In genomic region chr21:44020551-44020950, GRCh38 we compare ENCODE assay signal across 19 cellular contexts. TPM values are rescaled to one million over a fixed set of nuclear protein-coding genes. Genes with fewer than 3 reads are reported as not detected.
A peak's percentile ranks its signal among the peaks of the same experiment; 100 is the strongest.
DNase-seq lines count a peak whose midpoint lies in the region; ATAC-seq and TF ChIP-seq lines count a peak whose summit lies in the region.
"Had no signal": no experiment of that assay in that cellular context is flagged by ENCODE, and none has a peak within 500 bp of the region (broad histone marks: within the 10 kb centered on the region; RNA-seq: fewer than 3 reads in every experiment).

No MANE protein-coding gene starts in this region.

- peaks cover 11% of the 10 kb centered on the region; the same call in 1 of the 2 replicates for H4K20me1 ChIP-seq in Karpas-422 (ENCODE audit: insufficient read depth, low read depth, low read length)

- no peak overlapping the region for H3K4me3 ChIP-seq in heart right ventricle
- no peak overlapping the region for H3K4me3 ChIP-seq in effector memory CD4-positive, alpha-beta T cell (ENCODE audit: insufficient read depth, low read depth, low read length, poor library complexity, severe bottlenecking)
- H3K4me3 ChIP-seq in Karpas-422 (ENCODE audit: low read length): no peak overlapping the region
- H3K4me3 ChIP-seq: ascending aorta, GM12878 had no signal

- H3K27ac ChIP-seq in heart right ventricle (peak overlapping the region in 8 of 10 donors; percentile 0 to 72 (median 50)), Karpas-422 (ENCODE audit: low read length) (no peak overlapping the region)
- peak overlapping the region; percentile 54 for H3K27ac ChIP-seq in effector memory CD4-positive, alpha-beta T cell (ENCODE audit: insufficient read depth, low read length, poor library complexity, severe bottlenecking)
- H3K27ac ChIP-seq: ascending aorta had no signal

- WGBS in heart right ventricle, 2 donors: 74% methylated on average over 4 of the region's 4 CpGs

- no peaks in the 10 kb centered on the region for H3K9me2 ChIP-seq in Karpas-422 (replicated peaks; ENCODE audit: insufficient read depth, low read length)

- DNase-seq in heart right ventricle (no peak), Right ventricle myocardium inferior (ENCODE audit: missing footprints) (no peak), NCI-H82 treated with DMSO at 0.1 percent for 48 hours (lab: John Stamatoyannopoulos, UW; ENCODE audit: unreplicated experiment) (peak; percentile 77), Karpas-422 (no peak)
- DNase-seq in effector memory CD4-positive, alpha-beta T cell: no peak
- DNase-seq: Calu3; foreskin fibroblast; GDM1; left cardiac atrium; MV-4-11; NCI-H187 treated with DMSO at 0.1 percent for 48 hours; OCI-M1; stimulated activated CD4-positive, alpha-beta T cell treated with anti-CD3 and anti-CD28 coated beads, Interleukin-2, amount 100 ng/mL, for 24 hours had no signal

- peaks cover 11 to 88% (median 65%) of the 10 kb centered on the region in 9 donors for H3K4me1 ChIP-seq in heart right ventricle
- H3K4me1 ChIP-seq in effector memory CD4-positive, alpha-beta T cell (ENCODE audit: control insufficient read depth, insufficient read depth, low read length, poor library complexity, severe bottlenecking): peaks cover 44% of the 10 kb centered on the region
- H3K4me1 ChIP-seq in Karpas-422 (ENCODE audit: low read length): peaks cover 2% of the 10 kb centered on the region; the same call in 1 of the 2 replicates

- H3K79me2 ChIP-seq in Karpas-422 (ENCODE audit: low read length): peaks cover 100% of the 10 kb centered on the region

- intact Hi-C loops in heart right ventricle (cut with DNase I): no loop called here
- intact Hi-C loops in Right ventricle myocardium inferior (cut with DNase I): loop anchor here (2.0 kb wide), 1 partner anchor 16 kb away; no protein-coding TSS in a partner anchor

- H3K4me2 ChIP-seq in Karpas-422 (ENCODE audit: low read depth, low read length, poor library complexity, severe bottlenecking): no peak overlapping the region

- H3K9ac ChIP-seq in Karpas-422 (ENCODE audit: low read length): no peak overlapping the region

- no peaks in the 10 kb centered on the region for H3K27me3 Mint-ChIP-seq in stimulated activated memory B cell treated with anti-CD40 and anti-IgM and Interleukin-4, amounts not matched to agents 10 μg/mL and 1 μg/mL and 100 μg/mL, for 72 hours

- H3K4me1 Mint-ChIP-seq in stimulated activated memory B cell treated with anti-CD40 and anti-IgM and Interleukin-4, amounts not matched to agents 10 μg/mL and 1 μg/mL and 100 μg/mL, for 72 hours: peaks cover 92% of the 10 kb centered on the region

- no peak overlapping the region for H3K4me3 Mint-ChIP-seq in stimulated activated memory B cell treated with anti-CD40 and anti-IgM and Interleukin-4, amounts not matched to agents 10 μg/mL and 1 μg/mL and 100 μg/mL, for 72 hours

- H3K27ac Mint-ChIP-seq in stimulated activated memory B cell treated with anti-CD40 and anti-IgM and Interleukin-4, amounts not matched to agents 10 μg/mL and 1 μg/mL and 100 μg/mL, for 72 hours: peak overlapping the region; percentile 85

- H3K36me3 ChIP-seq in heart right ventricle: no peaks in the 10 kb centered on the region
- no peaks in the 10 kb centered on the region for H3K36me3 ChIP-seq in effector memory CD4-positive, alpha-beta T cell (ENCODE audit: control insufficient read depth, insufficient read depth, low read length)
- no peaks in the 10 kb centered on the region for H3K36me3 ChIP-seq in Karpas-422 (ENCODE audit: insufficient read depth, low read length)
- H3K36me3 ChIP-seq: ascending aorta had no signal

- H3K9me3 ChIP-seq in heart right ventricle: no peaks in the 10 kb centered on the region
- H3K9me3 ChIP-seq in effector memory CD4-positive, alpha-beta T cell (ENCODE audit: control insufficient read depth, low read length): no peaks in the 10 kb centered on the region
- H3K9me3 ChIP-seq in Karpas-422 (ENCODE audit: low read length): no peaks in the 10 kb centered on the region
- H3K9me3 ChIP-seq: ascending aorta had no signal

- no peaks in the 10 kb centered on the region for H3K36me3 Mint-ChIP-seq in stimulated activated memory B cell treated with anti-CD40 and anti-IgM and Interleukin-4, amounts not matched to agents 10 μg/mL and 1 μg/mL and 100 μg/mL, for 72 hours

- H3K27me3 ChIP-seq in heart right ventricle (no peaks in the 10 kb centered on the region), Karpas-422 (ENCODE audit: low read length) (no peaks in the 10 kb centered on the region)
- H3K27me3 ChIP-seq in effector memory CD4-positive, alpha-beta T cell (replicated peaks; ENCODE audit: control insufficient read depth, insufficient read depth, low read length, poor library complexity, severe bottlenecking): no peaks in the 10 kb centered on the region
- H3K27me3 ChIP-seq: ascending aorta had no signal

- H3K9me3 Mint-ChIP-seq in stimulated activated memory B cell treated with anti-CD40 and anti-IgM and Interleukin-4, amounts not matched to agents 10 μg/mL and 1 μg/mL and 100 μg/mL, for 72 hours: no peaks in the 10 kb centered on the region

- no peak overlapping the region for H2AFZ ChIP-seq in Karpas-422 (ENCODE audit: low read length)

- no peak for ATAC-seq in heart right ventricle
- no peak for ATAC-seq in Right ventricle myocardium inferior
- ATAC-seq in stimulated activated memory B cell treated with anti-CD40 and anti-IgM and Interleukin-4, amounts not matched to agents 10 μg/mL and 1 μg/mL and 100 μg/mL, for 72 hours: no peak
- no peak for ATAC-seq in GM19023 (IDR thresholded peaks at IDR 0.05; ENCODE audit: unreplicated experiment)
- ATAC-seq in GM21529 (IDR thresholded peaks at IDR 0.05; ENCODE audit: unreplicated experiment): no peak
- ATAC-seq: GM12878, left cardiac atrium, sciatic nerve had no signal

- no peak for TF ChIP-seq CTCF in heart right ventricle (IDR thresholded peaks at IDR 0.05)

RNA-seq across cellular contexts. Expression of gene TRAPPC10, which starts 8.4 kb away (rescaled TPM):
- total RNA-seq in heart right ventricle (10 to 100 TPM; 18.7 to 26.2 (median 20.3) TPM), Right ventricle myocardium inferior (20.3 TPM)
- 1 to 10 TPM; 4.7 to 6.0 TPM for polyA plus RNA-seq in heart right ventricle
- total RNA-seq in Karpas-422 (2014; rRNA removed; shearing (Covaris generic); ENCODE audit: low replicate concordance): 24.0 and 40.3 TPM in 2 replicates
